In genomic region chr12:99352269-99352668, GRCh38 we compare ENCODE assay signal across 1 cellular context.
TF ChIP-seq lines count a peak whose summit lies in the region.

No MANE protein-coding gene starts in this region.

TF ChIP-seq in GM12878, 131 proteins besides CTCF, POLR2A, EP300 and RAD21 (continued from another document):
- TF ChIP-seq ZNF592 (IDR thresholded peaks at IDR 0.05) (no peak), SKIL (IDR thresholded peaks at IDR 0.05; ENCODE audit: low read depth, poor library complexity, severe bottlenecking) (no peak)
